In genomic region chr6:45419574-45420082, GRCh38 we compare ENCODE assay signal across 8 cellular contexts. TPM values are rescaled to one million over a fixed set of nuclear protein-coding genes. Genes with fewer than 3 reads are reported as not detected.
A peak's percentile ranks its signal among the peaks of the same experiment; 100 is the strongest.
DNase-seq lines count a peak whose midpoint lies in the region; ATAC-seq and TF ChIP-seq lines count a peak whose summit lies in the region.

No MANE protein-coding gene starts in this region.

- no peaks in the 10 kb centered on the region for H3K27me3 ChIP-seq in ACC112 (ENCODE audit: insufficient read depth, low read length)
- no peaks in the 10 kb centered on the region for H3K27me3 ChIP-seq in SJCRH30
- H3K27me3 ChIP-seq in hepatocyte = peaks cover 89% of the 10 kb centered on the region
- peaks cover 60 to 76% (median 74%) of the 10 kb centered on the region in 3 donors for H3K27me3 ChIP-seq in gastrocnemius medialis

- intact Hi-C loops in gastrocnemius medialis (cut with DNase I; ENCODE audit: low total_unique reads) = loop anchor here (2.0 to 5.0 kb wide), 3 partner anchors 41 to 765 kb away; no protein-coding TSS in a partner anchor

- 2% methylated on average over 35 of the region's 38 CpGs for WGBS in hepatocyte (ENCODE audit: low lambda C conversion rate, missing lambda C conversion rate)

- ATAC-seq in gastrocnemius medialis = no peak
- no peak for ATAC-seq in GM21528 (IDR thresholded peaks at IDR 0.05; ENCODE audit: low FRiP score, unreplicated experiment)
- ATAC-seq in HG03521 (IDR thresholded peaks at IDR 0.05; ENCODE audit: unreplicated experiment) = no peak

- H2AFZ ChIP-seq in ACC112 (ENCODE audit: low read length, unreplicated experiment) = no peak overlapping the region
- H2AFZ ChIP-seq in hepatocyte = peak overlapping the region; percentile 0

- H4K20me1 ChIP-seq in hepatocyte (ENCODE audit: insufficient read depth, poor library complexity, severe bottlenecking) = no peaks in the 10 kb centered on the region

- POLR2A ChIA-PET in HEK293T (lab: Yijun Ruan, JAX) = interaction anchor here (1.2 to 5.7 kb wide), 3 partner anchors 42 to 295 kb away, joined by 4 to 33 read pairs (median 6); partner anchors contain the start of gene SUPT3H

- H3K4me1 ChIP-seq in ACC112 (ENCODE audit: control insufficient read depth, insufficient read depth, low read length, unreplicated experiment) (peaks cover 26% of the 10 kb centered on the region), SJCRH30 (peaks cover 5% of the 10 kb centered on the region; the same call in 1 of the 2 replicates), hepatocyte (ENCODE audit: insufficient read depth) (peaks cover 15% of the 10 kb centered on the region), gastrocnemius medialis (peaks cover 16 to 32% of the 10 kb centered on the region in 2 donors)

- H3K4me3 ChIP-seq in ACC112 (ENCODE audit: low read depth, low read length) (peak overlapping the region; percentile 95), SJCRH30 (peak overlapping the region; percentile 97), hepatocyte (no peak overlapping the region), gastrocnemius medialis (peak overlapping the region; percentile 24 to 75 (median 46))

- H3K9me3 ChIP-seq in SJCRH30 (replicated peaks) (no peaks in the 10 kb centered on the region), hepatocyte (ENCODE audit: low read depth) (no peaks in the 10 kb centered on the region), gastrocnemius medialis (no peaks in the 10 kb centered on the region)

- H3K36me3 ChIP-seq in ACC112 (ENCODE audit: insufficient read depth, low read length) = no peaks in the 10 kb centered on the region
- peaks cover 20% of the 10 kb centered on the region for H3K36me3 ChIP-seq in SJCRH30
- H3K36me3 ChIP-seq in hepatocyte (replicated peaks; ENCODE audit: insufficient read depth, low read depth) = no peaks in the 10 kb centered on the region
- H3K36me3 ChIP-seq in gastrocnemius medialis = no peaks in the 10 kb centered on the region

- in situ Hi-C loops in gastrocnemius medialis (cut with MboI; ENCODE audit: low sequenced_read_pairs in 4 of 4) = loop anchor here (5.0 to 25.0 kb wide), 4 partner anchors 293 to 757 kb away; no protein-coding TSS in a partner anchor

- TF ChIP-seq POLR2A in gastrocnemius medialis (IDR thresholded peaks at IDR 0.05) = no peak

- DNase-seq in HEK293T (ENCODE audit: extremely low spot score) = peak; percentile 39
- peak; percentile 51 to 61 for DNase-seq in SJCRH30
- peak; percentile 23 for DNase-seq in activated naive CD8-positive, alpha-beta T cell treated with anti-CD3 and anti-CD28 coated beads, Interleukin-2, amount 50 U/mL, for 16 hours (ENCODE audit: low read depth, low spot score)
- DNase-seq in hepatocyte (ENCODE audit: low spot score) = peak; percentile 77
- DNase-seq in gastrocnemius medialis = peak; percentile 17 to 22

- peak overlapping the region; percentile 96 for H3K4me2 ChIP-seq in hepatocyte

- TF ChIP-seq CTCF in hepatocyte (IDR thresholded peaks at IDR 0.05; ENCODE audit: poor library complexity) = peak; percentile 56
- no peak for TF ChIP-seq CTCF in gastrocnemius medialis (IDR thresholded peaks at IDR 0.05 in 4 of 5, conservative IDR thresholded peaks at IDR 0.05 in 1 of 5)

- CTCF ChIA-PET in HEK293T (lab: Yijun Ruan, JAX) = interaction anchor here (0.8 to 1.6 kb wide), 3 partner anchors 21 to 295 kb away, joined by 3 read pairs; no protein-coding TSS in a partner anchor

- H3K9me2 ChIP-seq in hepatocyte (replicated peaks; ENCODE audit: insufficient read depth) = no peaks in the 10 kb centered on the region

- H3K79me2 ChIP-seq in ACC112 (ENCODE audit: control insufficient read depth, insufficient read depth, low read length, unreplicated experiment) (peaks cover 44% of the 10 kb centered on the region), hepatocyte (no peaks in the 10 kb centered on the region)

- H3K27ac ChIP-seq in ACC112 (ENCODE audit: low read depth, low read length) (no peak overlapping the region), SJCRH30 (peak overlapping the region; percentile 98), hepatocyte (no peak overlapping the region), gastrocnemius medialis (no peak overlapping the region)

TF ChIP-seq in HEK293T, 16 proteins besides CTCF, POLR2A, EP300 and RAD21:
- TF ChIP-seq L3MBTL2 (conservative IDR thresholded peaks at IDR 0.05) = peak; percentile 67
- no peak for TF ChIP-seq BHLHE40 (IDR thresholded peaks at IDR 0.05; ENCODE audit: borderline replicate concordance)

RNA-seq across cellular contexts. Expression of gene SUPT3H, which starts 41.9 kb away (rescaled TPM):
- 10.3 and 15.8 TPM in 2 replicates for total RNA-seq in SJCRH30 (2014; rRNA removed; shearing (Covaris generic))
- total RNA-seq in hepatocyte = 6.8 and 9.1 TPM in 2 replicates
- 7.7 and 8.9 TPM in 2 replicates for polyA plus RNA-seq in hepatocyte
- total RNA-seq in gastrocnemius medialis = 1 to 10 TPM; 1.5 to 9.0 (median 4.2) TPM

Comparison
In these comparisons a context has a peak if more than half of its experiments do, and no peak if none do; other contexts are left out.
1. DNase-seq: peak in every context shown above with its lines; median percentile 77 in hepatocyte; 56 in SJCRH30; 39 in HEK293T; 23 in activated naive CD8-positive, alpha-beta T cell treated with anti-CD3 and anti-CD28 coated beads, Interleukin-2, amount 50 U/mL, for 16 hours; 20 in gastrocnemius medialis.